ENCODE assay signal across 14 cellular contexts in the genomic region with DNA sequence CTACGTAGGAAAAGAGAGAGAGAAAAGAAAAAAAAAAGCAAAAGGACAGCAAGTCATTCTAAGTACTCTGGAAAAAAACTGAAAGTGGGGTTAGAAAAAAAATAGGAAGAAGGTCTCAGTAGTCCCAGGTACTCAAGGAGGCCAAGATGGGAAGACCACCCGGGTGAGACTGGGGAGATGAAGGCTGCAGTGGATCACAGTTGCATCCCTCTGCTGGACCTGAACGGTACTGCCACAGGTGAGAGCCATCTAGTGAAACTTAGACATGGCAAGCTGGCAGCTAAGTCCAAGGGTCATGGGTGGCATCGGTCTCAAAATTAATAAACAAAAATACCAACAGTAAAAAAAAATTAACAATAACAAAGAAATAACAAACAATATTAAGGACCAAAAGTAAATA. TPM values are rescaled to one million over a fixed set of nuclear protein-coding genes. Genes with fewer than 3 reads are reported as not detected.
A peak's percentile ranks its signal among the peaks of the same experiment; 100 is the strongest.
DNase-seq lines count a peak whose midpoint lies in the region; ATAC-seq and TF ChIP-seq lines count a peak whose summit lies in the region.
"Had no signal": no experiment of that assay in that cellular context is flagged by ENCODE, and none has a peak within 500 bp of the region (broad histone marks: within the 10 kb centered on the region; RNA-seq: fewer than 3 reads in every experiment).

No MANE protein-coding gene starts in this region.

- TF ChIP-seq CTCF in DND-41 (IDR thresholded peaks at IDR 0.05; ENCODE audit: borderline replicate concordance, extremely low read depth, low read length, poor library complexity, severe bottlenecking) (peak; percentile 47), GM13977 (IDR thresholded peaks at IDR 0.05; ENCODE audit: extremely low read depth, insufficient read depth, missing control alignments) (peak; percentile 20), foreskin keratinocyte (conservative IDR thresholded peaks at IDR 0.05) (peak; percentile 26)

- DNase-seq in DND-41 (peak; percentile 23), GM13977 (ENCODE audit: low spot score) (no peak), RPMI7951 (ENCODE audit: low read depth) (peak; percentile 11), foreskin keratinocyte (no peak), NCI-H2107 treated with DMSO at 0.1 percent for 48 hours (lab: John Stamatoyannopoulos, UW; ENCODE audit: unreplicated experiment) (no peak), NCI-H2196 treated with DMSO at 0.1 percent for 48 hours (lab: John Stamatoyannopoulos, UW; ENCODE audit: unreplicated experiment) (no peak)
- DNase-seq: activated naive CD8-positive, alpha-beta T cell treated with anti-CD3 and anti-CD28 coated beads, Interleukin-2, amount 10 ng/mL, durations not matched to agents 7 days and 5 days; Calu3; left lung; NCI-H2171 treated with DMSO at 0.1 percent for 48 hours; T-helper 9 cell; upper lobe of left lung had no signal

- H3K27ac ChIP-seq in DND-41 (ENCODE audit: low read length) (no peak overlapping the region), foreskin keratinocyte (no peak overlapping the region)
- H3K27ac ChIP-seq: left lung, upper lobe of left lung had no signal

- H3K4me3 ChIP-seq in DND-41 (ENCODE audit: low read depth in 1 of 2, low read length in 2 of 2), result no peak overlapping the region
- H3K4me3 ChIP-seq: left lung, upper lobe of left lung had no signal

- H3K79me2 ChIP-seq in DND-41 (ENCODE audit: insufficient read depth, low read length), result no peaks in the 10 kb centered on the region

- in situ Hi-C loops in GM13977 (cut with MboI; ENCODE audit: low pct_unique_long_range_greater_than_20kb, low sequenced_read_pairs, unreplicated experiment), result no loop called here

- TF ChIP-seq POLR2A in GM18505 (IDR thresholded peaks at IDR 0.05; ENCODE audit: borderline replicate concordance, extremely low read depth, insufficient read depth, insufficient read length), result no peak

- peaks cover 9% of the 10 kb centered on the region for H3K9me3 ChIP-seq in DND-41 (ENCODE audit: insufficient read depth, low read length, severe bottlenecking)

- H3K9ac ChIP-seq in DND-41 (ENCODE audit: low read depth, low read length), result no peak overlapping the region

- H3K4me2 ChIP-seq in DND-41 (ENCODE audit: insufficient read depth, low read length), result no peak overlapping the region

- no peaks in the 10 kb centered on the region for H3K36me3 ChIP-seq in DND-41 (ENCODE audit: insufficient read depth, low read length)
- H3K36me3 ChIP-seq: left lung, upper lobe of left lung had no signal

- H4K20me1 ChIP-seq in DND-41 (ENCODE audit: insufficient read depth, low read length), result no peaks in the 10 kb centered on the region

- no peaks in the 10 kb centered on the region for H3K4me1 ChIP-seq in DND-41 (ENCODE audit: insufficient read depth, low read length)
- H3K4me1 ChIP-seq in foreskin keratinocyte, result no peaks in the 10 kb centered on the region
- H3K4me1 ChIP-seq: left lung, upper lobe of left lung had no signal

- H2AFZ ChIP-seq in DND-41 (ENCODE audit: low read depth, low read length), result no peak overlapping the region

- H3K27me3 ChIP-seq in DND-41 (ENCODE audit: insufficient read depth, low read length, poor library complexity) (no peaks in the 10 kb centered on the region), foreskin keratinocyte (no peaks in the 10 kb centered on the region)
- H3K27me3 ChIP-seq: left lung, upper lobe of left lung had no signal

- ATAC-seq in DND-41 (ENCODE audit: insufficient read depth, low read depth) (no peak), foreskin keratinocyte (no peak), GM18909 (IDR thresholded peaks at IDR 0.05; ENCODE audit: poor library complexity, unreplicated experiment) (no peak), GM18505 (IDR thresholded peaks at IDR 0.05; ENCODE audit: unreplicated experiment) (no peak)
- ATAC-seq: left lung had no signal

RNA-seq across cellular contexts. Expression of a gene that starts 41.0 kb away (rescaled TPM):
- 16.9 and 27.0 TPM in 2 replicates for total RNA-seq in RPMI7951 (2014; rRNA removed; shearing (Covaris generic))
- 9.8 and 10.3 TPM in 2 replicates for total RNA-seq in foreskin keratinocyte
- polyA plus RNA-seq in foreskin keratinocyte, result 2.7 TPM in 2 replicates

Comparison
In these comparisons a context has a peak if more than half of its experiments do, and no peak if none do; other contexts are left out.
1. DNase-seq: peak in DND-41 (single experiment) and RPMI7951 (single experiment); none in GM13977 (single experiment), foreskin keratinocyte (0 of 2), NCI-H2107 treated with DMSO at 0.1 percent for 48 hours (single experiment) and NCI-H2196 treated with DMSO at 0.1 percent for 48 hours (single experiment).
2. Peak in every context shown above with its lines, with median percentiles within 50 percentile points of each other: CTCF ChIP-seq.